10 cellular contexts compared by ENCODE assay signal in genomic region chr14:73745571-73746539, GRCh38. TPM values are rescaled to one million over a fixed set of nuclear protein-coding genes. Genes with fewer than 3 reads are reported as not detected.
DNase-seq lines count a peak whose midpoint lies in the region; ATAC-seq and TF ChIP-seq lines count a peak whose summit lies in the region.
"Had no signal": no experiment of that assay in that cellular context is flagged by ENCODE, and none has a peak within 500 bp of the region (broad histone marks: within the 10 kb centered on the region; RNA-seq: fewer than 3 reads in every experiment).

No MANE protein-coding gene starts in this region.

- no peak overlapping the region for H3K4me3 Mint-ChIP-seq in endothelial cell (ENCODE audit: unreplicated experiment)

- no peak overlapping the region for H3K9ac ChIP-seq in DND-41 (ENCODE audit: low read depth, low read length)

- TF ChIP-seq CTCF in DND-41 (IDR thresholded peaks at IDR 0.05; ENCODE audit: borderline replicate concordance, extremely low read depth, low read length, poor library complexity, severe bottlenecking): no peak
- TF ChIP-seq CTCF in PC-9 (conservative IDR thresholded peaks at IDR 0.05): no peak
- no peak for TF ChIP-seq CTCF in endothelial cell (IDR thresholded peaks at IDR 0.05; ENCODE audit: unreplicated experiment)
- no peak for TF ChIP-seq CTCF in psoas muscle (IDR thresholded peaks at IDR 0.05)

- H3K27me3 ChIP-seq in DND-41 (ENCODE audit: insufficient read depth, low read length, poor library complexity) (no peaks in the 10 kb centered on the region), PC-9 (ENCODE audit: insufficient read depth, low read depth) (no peaks in the 10 kb centered on the region), psoas muscle (ENCODE audit: insufficient read depth in 3 of 3, low read length in 2 of 3) (no peaks in the 10 kb centered on the region)

- H3K79me2 ChIP-seq in DND-41 (ENCODE audit: insufficient read depth, low read length) (peaks cover 95% of the 10 kb centered on the region), PC-9 (ENCODE audit: low read depth) (peaks cover 92% of the 10 kb centered on the region)

- no peaks in the 10 kb centered on the region for H3K9me3 Mint-ChIP-seq in endothelial cell (ENCODE audit: unreplicated experiment)

- H3K4me1 ChIP-seq in DND-41 (ENCODE audit: insufficient read depth, low read length) (peaks cover 69% of the 10 kb centered on the region), PC-9 (replicated peaks; ENCODE audit: insufficient read depth) (peaks cover 82% of the 10 kb centered on the region), psoas muscle (peaks cover 97% of the 10 kb centered on the region)

- peak overlapping the region; percentile 94 for H3K27ac ChIP-seq in DND-41 (ENCODE audit: low read length)
- H3K27ac ChIP-seq in PC-9: peak overlapping the region; percentile 90
- H3K27ac ChIP-seq in psoas muscle: peak overlapping the region; percentile 80

- no peak for ATAC-seq in DND-41 (ENCODE audit: insufficient read depth, low read depth)
- ATAC-seq in psoas muscle: no peak

- no peaks in the 10 kb centered on the region for H3K36me3 Mint-ChIP-seq in endothelial cell (ENCODE audit: low read depth, unreplicated experiment)

- peaks cover 57% of the 10 kb centered on the region for H3F3A ChIP-seq in PC-9 (ENCODE audit: insufficient read depth, low read depth)

- no peaks in the 10 kb centered on the region for H3K9me2 ChIP-seq in PC-9 (ENCODE audit: insufficient read depth)

- no peaks in the 10 kb centered on the region for H3K9me3 ChIP-seq in DND-41 (ENCODE audit: insufficient read depth, low read length, severe bottlenecking)
- no peaks in the 10 kb centered on the region for H3K9me3 ChIP-seq in PC-9 (ENCODE audit: insufficient read depth, low read depth)
- H3K9me3 ChIP-seq in psoas muscle: no peaks in the 10 kb centered on the region

- BruUV-seq in PC-9 (replicated peaks; lab: Mats Ljungman, UMichigan): no TSS peak

- peaks cover 63% of the 10 kb centered on the region for H4K20me1 ChIP-seq in DND-41 (ENCODE audit: insufficient read depth, low read length)
- H4K20me1 ChIP-seq in PC-9 (ENCODE audit: insufficient read depth): peaks cover 14% of the 10 kb centered on the region

- 37 to 63% (median 40%) methylated on average over 8 of the region's 8 CpGs for WGBS in psoas muscle, 3 donors

- DNase-seq in DND-41: no peak
- no peak for DNase-seq in PC-9
- no peak for DNase-seq in endothelial cell (ENCODE audit: low spot score)
- no peak for DNase-seq in psoas muscle
- DNase-seq in NOMO-1 treated with dmso at 0.1 percent for 144 hours (lab: John Stamatoyannopoulos, UW; ENCODE audit: unreplicated experiment): no peak
- DNase-seq in SW480 (ENCODE audit: low spot score): no peak
- DNase-seq in RPMI8226: no peak
- no peak for DNase-seq in stimulated activated CD4-positive, alpha-beta T cell treated with anti-CD3 and anti-CD28 coated beads, Interleukin-1b, Interleukin-23, amount 100 ng/mL, for 48 hours
- DNase-seq: kidney glomerular epithelial cell, NCI-H1092 treated with DMSO at 0.1 percent for 48 hours had no signal

- CTCF ChIA-PET in PC-9 (lab: Charles Lee): interaction anchor here (0.6 to 1.1 kb wide), 4 partner anchors 13 to 607 kb away, joined by 3 to 9 read pairs (median 4); no protein-coding TSS in a partner anchor

- intact Hi-C loops in PC-9 (cut with micrococcal nuclease; ENCODE audit: unreplicated experiment) (no loop called here), psoas muscle (cut with DNase I) (no loop called here)

- peaks cover 18% of the 10 kb centered on the region for H3K27me3 Mint-ChIP-seq in endothelial cell (ENCODE audit: unreplicated experiment)

- POLR2A ChIA-PET in PC-9 (lab: Charles Lee; ENCODE audit: unreplicated experiment): interaction anchor here (1.3 kb wide), 1 partner anchor 105 kb away, joined by 14 read pairs; no protein-coding TSS in a partner anchor

- peak overlapping the region; percentile 42 for H3K27ac Mint-ChIP-seq in endothelial cell (ENCODE audit: unreplicated experiment)

- no peaks in the 10 kb centered on the region for H3K36me3 ChIP-seq in DND-41 (ENCODE audit: insufficient read depth, low read length)
- H3K36me3 ChIP-seq in PC-9 (ENCODE audit: low read depth): no peaks in the 10 kb centered on the region
- no peaks in the 10 kb centered on the region for H3K36me3 ChIP-seq in psoas muscle (ENCODE audit: insufficient read depth in 1 of 2, low read depth in 1 of 2)

- no peak overlapping the region; the same call in 1 of the 2 replicates for H3K4me2 ChIP-seq in DND-41 (ENCODE audit: insufficient read depth, low read length)
- H3K4me2 ChIP-seq in PC-9: peak overlapping the region; percentile 88

- H3K4me3 ChIP-seq in DND-41 (ENCODE audit: low read depth in 1 of 2, low read length in 2 of 2) (no peak overlapping the region), PC-9 (no peak overlapping the region), psoas muscle (no peak overlapping the region)

- peaks cover 83% of the 10 kb centered on the region for H3K4me1 Mint-ChIP-seq in endothelial cell (ENCODE audit: unreplicated experiment)

- H2AFZ ChIP-seq in DND-41 (ENCODE audit: low read depth, low read length) (no peak overlapping the region), PC-9 (no peak overlapping the region)

RNA-seq across cellular contexts. Expression of gene PNMA1, which starts 31.7 kb away (rescaled TPM):
- total RNA-seq in PC-9 (2021) (13.6 and 16.8 TPM in 2 replicates), endothelial cell (ENCODE audit: unreplicated experiment) (32.7 TPM), psoas muscle (10 to 100 TPM in 3 of 4 donors, 1 to 10 TPM in 1; 9.3 to 27.0 (median 17.0) TPM)
- polyA plus RNA-seq in psoas muscle: 10 to 100 TPM; 11.0 to 28.8 (median 19.6) TPM
